Comparison of ENCODE assay signal across 19 cellular contexts in the genomic region with DNA sequence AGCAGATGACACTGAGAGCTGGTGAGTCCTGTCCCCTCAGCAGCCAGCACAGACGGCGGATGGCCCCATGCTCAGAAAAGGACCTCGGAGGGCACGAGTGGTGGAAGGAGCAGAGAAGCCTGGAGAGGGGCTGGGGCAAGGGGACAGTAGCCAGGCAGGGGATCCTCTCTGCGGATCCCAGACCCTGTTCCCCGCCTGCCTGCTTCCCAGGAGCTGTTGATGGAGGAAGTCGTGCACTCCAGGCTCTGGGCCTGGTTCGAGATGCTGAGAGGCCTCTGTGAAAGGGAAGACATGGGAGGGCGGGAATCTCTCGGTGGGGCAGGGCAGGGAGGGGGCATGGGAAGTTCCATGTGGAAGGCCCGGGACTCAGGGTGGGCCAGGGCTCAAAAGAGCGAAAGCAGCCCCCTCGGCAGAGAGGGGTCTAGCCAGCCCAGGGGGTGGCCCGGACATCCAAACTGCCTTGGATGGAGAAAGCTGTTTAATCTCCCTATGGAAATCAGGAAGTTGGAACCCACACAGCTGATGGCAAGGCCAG.
"Had no signal": no experiment of that assay in that cellular context is flagged by ENCODE, and none has a peak within 500 bp of the region (broad histone marks: within the 10 kb centered on the region; RNA-seq: fewer than 3 reads in every experiment).

No MANE protein-coding gene starts in this region.

- H3K9me3 Mint-ChIP-seq: activated CD4-positive, alpha-beta memory T cell treated with anti-CD3 and anti-CD28 coated beads, Interleukin-2, amount 10 ng/mL, durations not matched to agents 7 days and 5 days; activated T-cell treated with anti-CD3 and anti-CD28 coated beads, Interleukin-2, amount 50 U/mL, for 24 hours; naive thymus-derived CD8-positive, alpha-beta T cell had no signal

- DNase-seq: activated CD4-positive, alpha-beta memory T cell treated with anti-CD3 and anti-CD28 coated beads, Interleukin-2, amount 10 ng/mL, durations not matched to agents 7 days and 5 days; activated CD4-positive, alpha-beta T cell treated with anti-CD3 and anti-CD28 coated beads for 36 hours; activated effector memory CD4-positive, alpha-beta T cell treated with Interleukin-2 at 50 U/mL for 16 hours; activated naive CD4-positive, alpha-beta T cell treated with anti-CD3 and anti-CD28 coated beads, Interleukin-2, amount 50 U/mL, for 16 hours; activated T-cell treated with anti-CD3 and anti-CD28 coated beads, Interleukin-2, amount 50 U/mL, for 24 hours; colonic mucosa; effector memory CD4-positive, alpha-beta T cell; gastrocnemius medialis; heart right ventricle; naive thymus-derived CD8-positive, alpha-beta T cell; occipital lobe; SJCRH30; small intestine; T-helper 17 cell; transverse colon had no signal

- H3K36me3 ChIP-seq: colonic mucosa, gastrocnemius medialis, heart right ventricle, prostate gland, SJCRH30, transverse colon had no signal

- H3K4me1 Mint-ChIP-seq: activated CD4-positive, alpha-beta memory T cell treated with anti-CD3 and anti-CD28 coated beads, Interleukin-2, amount 10 ng/mL, durations not matched to agents 7 days and 5 days; activated CD4-positive, alpha-beta T cell treated with anti-CD3 and anti-CD28 coated beads for 36 hours had no signal

- H3K36me3 Mint-ChIP-seq: naive thymus-derived CD8-positive, alpha-beta T cell had no signal

- H3K4me1 ChIP-seq: colonic mucosa, prostate gland had no signal

- H3K27ac ChIP-seq: colonic mucosa, epithelial cell of prostate, gastrocnemius medialis, heart right ventricle, prostate gland, SJCRH30, transverse colon had no signal

- FAIRE-seq: small intestine had no signal

- H3K4me3 Mint-ChIP-seq: activated CD4-positive, alpha-beta memory T cell treated with anti-CD3 and anti-CD28 coated beads, Interleukin-2, amount 10 ng/mL, durations not matched to agents 7 days and 5 days; activated CD4-positive, alpha-beta T cell treated with anti-CD3 and anti-CD28 coated beads for 36 hours; activated T-cell treated with anti-CD3 and anti-CD28 coated beads, Interleukin-2, amount 50 U/mL, for 24 hours; naive thymus-derived CD8-positive, alpha-beta T cell; T-helper 17 cell had no signal

- H3K9me3 ChIP-seq: colonic mucosa, gastrocnemius medialis, heart right ventricle, prostate gland, SJCRH30, transverse colon had no signal

- H3K27me3 ChIP-seq: colonic mucosa, gastrocnemius medialis, SJCRH30, transverse colon had no signal

- H3K27me3 Mint-ChIP-seq: activated CD4-positive, alpha-beta T cell treated with anti-CD3 and anti-CD28 coated beads for 36 hours had no signal

- ATAC-seq: activated CD4-positive, alpha-beta T cell treated with anti-CD3 and anti-CD28 coated beads for 36 hours; gastrocnemius medialis; heart right ventricle; left lobe of liver; naive thymus-derived CD8-positive, alpha-beta T cell; right cardiac atrium; T-helper 17 cell had no signal

- H3K4me3 ChIP-seq: colonic mucosa, gastrocnemius medialis, heart right ventricle, prostate gland, SJCRH30, transverse colon had no signal

- H3K27ac Mint-ChIP-seq: activated CD4-positive, alpha-beta memory T cell treated with anti-CD3 and anti-CD28 coated beads, Interleukin-2, amount 10 ng/mL, durations not matched to agents 7 days and 5 days; activated CD4-positive, alpha-beta T cell treated with anti-CD3 and anti-CD28 coated beads for 36 hours; activated T-cell treated with anti-CD3 and anti-CD28 coated beads, Interleukin-2, amount 50 U/mL, for 24 hours; T-helper 17 cell had no signal
